8 cellular contexts compared by ENCODE assay signal in the genomic region with DNA sequence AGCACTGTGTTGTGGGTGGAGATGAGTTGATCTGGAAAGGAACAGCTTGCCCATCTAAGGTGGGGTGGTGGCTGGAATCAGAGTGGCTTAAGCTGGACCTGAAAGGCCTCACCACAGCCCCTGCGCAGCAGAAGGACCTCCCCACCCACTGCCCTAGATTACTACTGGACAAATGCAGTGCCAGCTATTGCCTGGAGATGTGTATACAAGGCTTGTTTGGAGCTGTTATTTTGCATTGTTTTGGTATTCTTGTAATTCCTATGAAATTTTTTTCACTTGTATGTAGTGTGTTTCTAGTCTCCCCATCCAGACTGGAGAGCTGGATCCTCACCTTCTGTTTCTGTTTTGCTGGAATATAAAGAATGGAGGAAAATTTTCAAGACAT. TPM values are rescaled to one million over a fixed set of nuclear protein-coding genes. Genes with fewer than 3 reads are reported as not detected.
DNase-seq lines count a peak whose midpoint lies in the region; ATAC-seq and TF ChIP-seq lines count a peak whose summit lies in the region.

No MANE protein-coding gene starts in this region.

- H3K4me3 Mint-ChIP-seq in mesothelial cell of epicardium = peak overlapping the region; percentile 85

- intact Hi-C loops in left ventricle myocardium superior (cut with micrococcal nuclease) = no loop called here
- intact Hi-C loops in adrenal gland (cut with DNase I) = loop anchor here in 1 of 2 donors (5.0 kb wide), 1 partner anchor 72 kb away; no protein-coding TSS in a partner anchor
- intact Hi-C loops in vagina (cut with DNase I) = no loop called here

- H3K27me3 ChIP-seq in right atrium auricular region (no peaks in the 10 kb centered on the region), adrenal gland (no peaks in the 10 kb centered on the region), vagina (no peaks in the 10 kb centered on the region)

- H3K4me3 ChIP-seq in right atrium auricular region (no peak overlapping the region), adrenal gland (no peak overlapping the region), vagina (no peak overlapping the region)

- no peak for TF ChIP-seq CTCF in right atrium auricular region (IDR thresholded peaks at IDR 0.05)
- no peak for TF ChIP-seq CTCF in adrenal gland (IDR thresholded peaks at IDR 0.05)
- no peak for TF ChIP-seq CTCF in mesothelial cell of epicardium (IDR thresholded peaks at IDR 0.05; ENCODE audit: unreplicated experiment)
- TF ChIP-seq CTCF in vagina (IDR thresholded peaks at IDR 0.05) = no peak

- DNase-seq in right atrium auricular region (ENCODE audit: low spot score) = no peak
- DNase-seq in left ventricle myocardium superior = no peak
- DNase-seq in adrenal gland = no peak
- no peak for DNase-seq in mesothelial cell of epicardium (ENCODE audit: low spot score in 2 of 2, unreplicated experiment in 2 of 2)
- no peak for DNase-seq in vagina (ENCODE audit: extremely low spot score in 2 of 2)
- no peak for DNase-seq in effector CD8-positive, alpha-beta T cell (lab: John Stamatoyannopoulos, UW)
- DNase-seq in dermis blood vessel endothelial cell = no peak

- H3K27ac ChIP-seq in right atrium auricular region (peak overlapping the region; percentile 93 to 99), adrenal gland (peak overlapping the region in 4 of 5 donors; percentile 40 to 95 (median 79)), vagina (peak overlapping the region; percentile 84)

- no peaks in the 10 kb centered on the region for H3K9me3 Mint-ChIP-seq in mesothelial cell of epicardium

- no peak for ATAC-seq in left ventricle myocardium superior
- ATAC-seq in HG03097 (IDR thresholded peaks at IDR 0.05; ENCODE audit: low FRiP score, unreplicated experiment) = no peak

- no peak for TF ChIP-seq POLR2A in adrenal gland (IDR thresholded peaks at IDR 0.05)
- TF ChIP-seq POLR2A in vagina (IDR thresholded peaks at IDR 0.05) = no peak

- 75 to 85% (median 78%) methylated on average over 1 of the region's 1 CpG for WGBS in adrenal gland, 4 donors

- H3K36me3 ChIP-seq in right atrium auricular region (peaks cover 4% of the 10 kb centered on the region), adrenal gland (replicated peaks in 1 of 2) (peaks cover 0 to 3% of the 10 kb centered on the region in 2 donors), vagina (peaks cover 0 to 6% of the 10 kb centered on the region in 2 donors)

- H3K4me1 Mint-ChIP-seq in mesothelial cell of epicardium = peaks cover 48% of the 10 kb centered on the region

- peak overlapping the region; percentile 31 for H3K27ac Mint-ChIP-seq in mesothelial cell of epicardium

- peaks cover 0 to 46% of the 10 kb centered on the region in 2 donors for H3K4me1 ChIP-seq in right atrium auricular region
- H3K4me1 ChIP-seq in adrenal gland (replicated peaks in 1 of 2) = peaks cover 21 to 32% of the 10 kb centered on the region in 2 donors
- H3K4me1 ChIP-seq in vagina = peaks cover 41% of the 10 kb centered on the region

- H3K27me3 Mint-ChIP-seq in mesothelial cell of epicardium (ENCODE audit: low read depth) = no peaks in the 10 kb centered on the region

- no peaks in the 10 kb centered on the region for H3K9me3 ChIP-seq in right atrium auricular region
- H3K9me3 ChIP-seq in adrenal gland (replicated peaks in 1 of 3) = no peaks in the 10 kb centered on the region
- H3K9me3 ChIP-seq in vagina = no peaks in the 10 kb centered on the region

- peaks cover 2% of the 10 kb centered on the region for H3K36me3 Mint-ChIP-seq in mesothelial cell of epicardium

RNA-seq across cellular contexts. Expression of gene SLC30A1, which starts 1.3 kb away (rescaled TPM):
- total RNA-seq in right atrium auricular region (10 to 100 TPM; 10.5 to 13.1 TPM), left ventricle myocardium superior (11.5 TPM), adrenal gland (10 to 100 TPM; 22.1 to 82.6 (median 48.6) TPM), mesothelial cell of epicardium (11.0 to 11.7 TPM (median 11.1 TPM) in 3 replicates), vagina (19.2 TPM), dermis blood vessel endothelial cell (39.1 and 65.2 TPM in 2 replicates)
- polyA plus RNA-seq in adrenal gland = 10 to 100 TPM in 1 of 3 donors, 1 to 10 TPM in 2; 4.6 to 49.6 (median 6.4) TPM
